1 cellular context compared by ENCODE assay signal in the genomic region with DNA sequence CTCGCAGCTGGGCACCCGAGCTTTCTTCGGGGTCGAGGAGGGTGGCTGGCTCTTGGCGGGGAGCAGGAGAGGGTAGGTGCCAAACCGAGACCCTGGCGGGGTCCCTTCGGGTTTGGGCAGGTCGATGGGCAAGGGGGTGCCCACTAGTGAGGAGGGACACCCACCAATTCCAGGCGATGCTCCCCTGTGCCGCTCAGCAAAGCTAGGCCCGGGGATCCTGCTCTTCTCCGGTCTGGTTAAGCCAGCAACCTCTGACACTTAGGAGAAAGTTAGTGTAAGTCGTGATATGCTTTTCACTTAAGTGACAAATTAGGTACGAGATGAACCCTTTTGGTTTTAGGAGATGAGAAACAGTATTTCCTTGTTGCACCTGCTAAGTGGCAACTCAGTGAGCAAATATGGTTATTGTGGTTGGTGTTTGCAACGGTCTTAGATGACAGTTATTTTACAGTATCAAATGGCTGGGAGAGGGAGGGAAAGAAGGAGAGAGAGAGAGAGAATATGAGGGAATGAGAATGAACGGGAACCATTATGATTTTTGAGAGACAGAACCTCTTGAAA.
A peak's percentile ranks its signal among the peaks of the same experiment; 100 is the strongest.
TF ChIP-seq lines count a peak whose summit lies in the region.

No MANE protein-coding gene starts in this region.

TF ChIP-seq in K562, 482 proteins besides CTCF, POLR2A, EP300 and RAD21 (continued from another document):
- TF ChIP-seq, protein P1, sequence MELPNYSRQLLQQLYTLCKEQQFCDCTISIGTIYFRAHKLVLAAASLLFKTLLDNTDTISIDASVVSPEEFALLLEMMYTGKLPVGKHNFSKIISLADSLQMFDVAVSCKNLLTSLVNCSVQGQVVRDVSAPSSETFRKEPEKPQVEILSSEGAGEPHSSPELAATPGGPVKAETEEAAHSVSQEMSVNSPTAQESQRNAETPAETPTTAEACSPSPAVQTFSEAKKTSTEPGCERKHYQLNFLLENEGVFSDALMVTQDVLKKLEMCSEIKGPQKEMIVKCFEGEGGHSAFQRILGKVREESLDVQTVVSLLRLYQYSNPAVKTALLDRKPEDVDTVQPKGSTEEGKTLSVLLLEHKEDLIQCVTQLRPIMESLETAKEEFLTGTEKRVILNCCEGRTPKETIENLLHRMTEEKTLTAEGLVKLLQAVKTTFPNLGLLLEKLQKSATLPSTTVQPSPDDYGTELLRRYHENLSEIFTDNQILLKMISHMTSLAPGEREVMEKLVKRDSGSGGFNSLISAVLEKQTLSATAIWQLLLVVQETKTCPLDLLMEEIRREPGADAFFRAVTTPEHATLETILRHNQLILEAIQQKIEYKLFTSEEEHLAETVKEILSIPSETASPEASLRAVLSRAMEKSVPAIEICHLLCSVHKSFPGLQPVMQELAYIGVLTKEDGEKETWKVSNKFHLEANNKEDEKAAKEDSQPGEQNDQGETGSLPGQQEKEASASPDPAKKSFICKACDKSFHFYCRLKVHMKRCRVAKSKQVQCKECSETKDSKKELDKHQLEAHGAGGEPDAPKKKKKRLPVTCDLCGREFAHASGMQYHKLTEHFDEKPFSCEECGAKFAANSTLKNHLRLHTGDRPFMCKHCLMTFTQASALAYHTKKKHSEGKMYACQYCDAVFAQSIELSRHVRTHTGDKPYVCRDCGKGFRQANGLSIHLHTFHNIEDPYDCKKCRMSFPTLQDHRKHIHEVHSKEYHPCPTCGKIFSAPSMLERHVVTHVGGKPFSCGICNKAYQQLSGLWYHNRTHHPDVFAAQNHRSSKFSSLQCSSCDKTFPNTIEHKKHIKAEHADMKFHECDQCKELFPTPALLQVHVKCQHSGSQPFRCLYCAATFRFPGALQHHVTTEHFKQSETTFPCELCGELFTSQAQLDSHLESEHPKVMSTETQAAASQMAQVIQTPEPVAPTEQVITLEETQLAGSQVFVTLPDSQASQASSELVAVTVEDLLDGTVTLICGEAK (IDR thresholded peaks at IDR 0.05) = peak; percentile 42; the same call in 1 of the 2 replicates
- TF ChIP-seq, protein P1 (CRISPR knock-in tag; IDR thresholded peaks at IDR 0.05) = no peak
- TF ChIP-seq, protein P2, sequence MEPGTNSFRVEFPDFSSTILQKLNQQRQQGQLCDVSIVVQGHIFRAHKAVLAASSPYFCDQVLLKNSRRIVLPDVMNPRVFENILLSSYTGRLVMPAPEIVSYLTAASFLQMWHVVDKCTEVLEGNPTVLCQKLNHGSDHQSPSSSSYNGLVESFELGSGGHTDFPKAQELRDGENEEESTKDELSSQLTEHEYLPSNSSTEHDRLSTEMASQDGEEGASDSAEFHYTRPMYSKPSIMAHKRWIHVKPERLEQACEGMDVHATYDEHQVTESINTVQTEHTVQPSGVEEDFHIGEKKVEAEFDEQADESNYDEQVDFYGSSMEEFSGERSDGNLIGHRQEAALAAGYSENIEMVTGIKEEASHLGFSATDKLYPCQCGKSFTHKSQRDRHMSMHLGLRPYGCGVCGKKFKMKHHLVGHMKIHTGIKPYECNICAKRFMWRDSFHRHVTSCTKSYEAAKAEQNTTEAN (CRISPR knock-in tag; IDR thresholded peaks at IDR 0.05) = 0 out of 2 replicates have a peak, but pooled peaks have one; percentile 36
- peak; percentile 5; the same call in 1 of the 2 replicates for TF ChIP-seq PML (IDR thresholded peaks at IDR 0.05; ENCODE audit: low read length)
- TF ChIP-seq, protein P3, sequence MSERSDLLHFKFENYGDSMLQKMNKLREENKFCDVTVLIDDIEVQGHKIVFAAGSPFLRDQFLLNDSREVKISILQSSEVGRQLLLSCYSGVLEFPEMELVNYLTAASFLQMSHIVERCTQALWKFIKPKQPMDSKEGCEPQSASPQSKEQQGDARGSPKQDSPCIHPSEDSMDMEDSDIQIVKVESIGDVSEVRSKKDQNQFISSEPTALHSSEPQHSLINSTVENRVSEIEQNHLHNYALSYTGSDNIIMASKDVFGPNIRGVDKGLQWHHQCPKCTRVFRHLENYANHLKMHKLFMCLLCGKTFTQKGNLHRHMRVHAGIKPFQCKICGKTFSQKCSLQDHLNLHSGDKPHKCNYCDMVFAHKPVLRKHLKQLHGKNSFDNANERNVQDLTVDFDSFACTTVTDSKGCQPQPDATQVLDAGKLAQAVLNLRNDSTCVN (CRISPR knock-in tag; IDR thresholded peaks at IDR 0.05) = 0 out of 2 replicates have a peak, but pooled peaks have one; percentile 30
- 0 out of 2 replicates have a peak, but pooled peaks have one; percentile 71 for TF ChIP-seq ZNF224 (CRISPR knock-in tag; IDR thresholded peaks at IDR 0.05)
- TF ChIP-seq, protein P4, sequence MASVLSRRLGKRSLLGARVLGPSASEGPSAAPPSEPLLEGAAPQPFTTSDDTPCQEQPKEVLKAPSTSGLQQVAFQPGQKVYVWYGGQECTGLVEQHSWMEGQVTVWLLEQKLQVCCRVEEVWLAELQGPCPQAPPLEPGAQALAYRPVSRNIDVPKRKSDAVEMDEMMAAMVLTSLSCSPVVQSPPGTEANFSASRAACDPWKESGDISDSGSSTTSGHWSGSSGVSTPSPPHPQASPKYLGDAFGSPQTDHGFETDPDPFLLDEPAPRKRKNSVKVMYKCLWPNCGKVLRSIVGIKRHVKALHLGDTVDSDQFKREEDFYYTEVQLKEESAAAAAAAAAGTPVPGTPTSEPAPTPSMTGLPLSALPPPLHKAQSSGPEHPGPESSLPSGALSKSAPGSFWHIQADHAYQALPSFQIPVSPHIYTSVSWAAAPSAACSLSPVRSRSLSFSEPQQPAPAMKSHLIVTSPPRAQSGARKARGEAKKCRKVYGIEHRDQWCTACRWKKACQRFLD (CRISPR knock-in tag; IDR thresholded peaks at IDR 0.05) = 0 out of 2 replicates have a peak, but pooled peaks have one; percentile 47
- peak; percentile 32; the same call in 1 of the 2 replicates for TF ChIP-seq NFRKB (IDR thresholded peaks at IDR 0.05; ENCODE audit: low read depth)
- TF ChIP-seq ELF4 (CRISPR knock-in tag; IDR thresholded peaks at IDR 0.05) = 0 out of 2 replicates have a peak, but pooled peaks have one; percentile 49
- TF ChIP-seq ZNF239 (CRISPR knock-in tag; IDR thresholded peaks at IDR 0.05) = no peak
- TF ChIP-seq MYBL2 (IDR thresholded peaks at IDR 0.05; ENCODE audit: low read depth) = peak; percentile 19; the same call in 1 of the 2 replicates
- no peak for TF ChIP-seq MYBL2 (CRISPR knock-in tag; IDR thresholded peaks at IDR 0.05; ENCODE audit: borderline replicate concordance)
- 0 out of 2 replicates have a peak, but pooled peaks have one; percentile 5 for TF ChIP-seq POLR2AphosphoS5 (IDR thresholded peaks at IDR 0.05; ENCODE audit: control insufficient read depth, insufficient read depth, low read depth, low read length)
- TF ChIP-seq SIN3A (IDR thresholded peaks at IDR 0.05; ENCODE audit: borderline replicate concordance in 2 of 2, control insufficient read depth in 1 of 2, low read depth in 2 of 2, low read length in 2 of 2) = peak; percentile 29 to 48; a peak in 1 of 4 replicates
